ENCODE assay signal across 8 cellular contexts in genomic region chr6:159107451-159108260, GRCh38.
DNase-seq lines count a peak whose midpoint lies in the region; ATAC-seq and TF ChIP-seq lines count a peak whose summit lies in the region.

No MANE protein-coding gene starts in this region.

- H2AFZ ChIP-seq in HCT116 (ENCODE audit: low read depth, low read length, poor library complexity, severe bottlenecking), result peak overlapping the region; percentile 18

- TF ChIP-seq RAD21 in HCT116 (IDR thresholded peaks at IDR 0.05; ENCODE audit: low read depth), result no peak

- no peaks in the 10 kb centered on the region for H3K27me3 ChIP-seq in HCT116 (ENCODE audit: insufficient read depth, low read length)

- no peak for TF ChIP-seq POLR2A in HCT116 (IDR thresholded peaks at IDR 0.05; ENCODE audit: borderline replicate concordance, extremely low read depth, insufficient read depth, insufficient read length)

- no peaks in the 10 kb centered on the region for H3K27me3 Mint-ChIP-seq in T-helper 1 cell treated with Interleukin-12 subunit alpha and Interleukin-12 subunit beta and Interleukin-4 antibody, amounts not matched to agents 30 μg/mL and 1 μg/mL, for 36 hours (ENCODE audit: low read depth)

- peaks cover 52% of the 10 kb centered on the region for H3K4me1 Mint-ChIP-seq in T-helper 1 cell treated with Interleukin-12 subunit alpha and Interleukin-12 subunit beta and Interleukin-4 antibody, amounts not matched to agents 30 μg/mL and 1 μg/mL, for 36 hours (ENCODE audit: low read depth)

- RAD21 ChIA-PET in HCT116 (lab: Charles Lee; ENCODE audit: low non-redundant PET in 1 of 2, low total read pairs in 2 of 2, uncharacterized antibody in 2 of 2, unreplicated experiment in 2 of 2), result no interaction called here

- H3K9me2 ChIP-seq in HCT116 (ENCODE audit: insufficient read depth), result no peaks in the 10 kb centered on the region

- no peak overlapping the region for H3K27ac ChIP-seq in HCT116 (ENCODE audit: low read depth, low read length)
- H3K27ac ChIP-seq in coronary artery, result no peak overlapping the region

- no peak overlapping the region for H3K4me2 ChIP-seq in HCT116 (ENCODE audit: low read length)

- H3K9me3 ChIP-seq in HCT116 (ENCODE audit: control insufficient read depth in 1 of 2, insufficient read depth in 1 of 2, low read depth in 1 of 2, low read length in 2 of 2), result no peaks in the 10 kb centered on the region

- peak overlapping the region; percentile 75 for H3K4me3 Mint-ChIP-seq in T-helper 1 cell treated with Interleukin-12 subunit alpha and Interleukin-12 subunit beta and Interleukin-4 antibody, amounts not matched to agents 30 μg/mL and 1 μg/mL, for 36 hours

- no peak overlapping the region for H3K4me3 ChIP-seq in HCT116 (replicated peaks in 1 of 2; ENCODE audit: low read depth in 1 of 2, low read length in 2 of 2)
- H3K4me3 ChIP-seq in coronary artery, result no peak overlapping the region

- no peaks in the 10 kb centered on the region for H4K20me1 ChIP-seq in HCT116 (ENCODE audit: insufficient read depth)

- CTCF ChIA-PET in HCT116 (lab: Charles Lee), result interaction anchor here (1.0 to 1.5 kb wide), 4 partner anchors 27 to 128 kb away, joined by 3 to 5 read pairs (median 4); no protein-coding TSS in a partner anchor

- no peaks in the 10 kb centered on the region for H3K36me3 ChIP-seq in HCT116 (ENCODE audit: control insufficient read depth in 1 of 2, insufficient read depth in 2 of 2, low read length in 2 of 2)

- POLR2A ChIA-PET in HCT116 (lab: Charles Lee), result interaction anchor here (1.2 to 1.8 kb wide), 3 partner anchors 105 to 239 kb away, joined by 3 to 4 read pairs (median 3); no protein-coding TSS in a partner anchor

- no peaks in the 10 kb centered on the region for H3K36me3 Mint-ChIP-seq in T-helper 1 cell treated with Interleukin-12 subunit alpha and Interleukin-12 subunit beta and Interleukin-4 antibody, amounts not matched to agents 30 μg/mL and 1 μg/mL, for 36 hours (ENCODE audit: low read depth)

- TF ChIP-seq CTCF in HCT116 (IDR thresholded peaks at IDR 0.05 in 2 of 3, conservative IDR thresholded peaks at IDR 0.05 in 1 of 3; ENCODE audit: borderline replicate concordance in 1 of 3, insufficient read depth in 1 of 3, low read depth in 2 of 3, low read length in 2 of 3), result no peak
- TF ChIP-seq CTCF in coronary artery (IDR thresholded peaks at IDR 0.05), result no peak

- no peaks in the 10 kb centered on the region for H3K79me2 ChIP-seq in HCT116 (ENCODE audit: insufficient read depth, low read length)

- H3K9ac ChIP-seq in HCT116 (ENCODE audit: low read length), result no peak overlapping the region

- intact Hi-C loops in HCT116 (cut with micrococcal nuclease), result loop anchor here (10.0 kb wide), 1 partner anchor 343 kb away; no protein-coding TSS in a partner anchor

- H3K27ac Mint-ChIP-seq in T-helper 1 cell treated with Interleukin-12 subunit alpha and Interleukin-12 subunit beta and Interleukin-4 antibody, amounts not matched to agents 30 μg/mL and 1 μg/mL, for 36 hours, result peak overlapping the region; percentile 76

- peaks cover 3 to 39% of the 10 kb centered on the region in 2 experiments; a peak in 3 of 4 replicates for H3K4me1 ChIP-seq in HCT116 (ENCODE audit: control insufficient read depth in 1 of 2, insufficient read depth in 2 of 2, low read length in 2 of 2)

- ATAC-seq in HCT116, result no peak

- DNase-seq in HCT116 (ENCODE audit: low read depth, low spot score), result no peak
- peak; percentile 61 for DNase-seq in coronary artery (ENCODE audit: low spot score)
- peak; percentile 40 to 50 for DNase-seq in stimulated activated CD8-positive, alpha-beta memory T cell treated with anti-CD3 and anti-CD28 coated beads, Interleukin-7, amount 100 ng/mL, for 4 hours (ENCODE audit: low read depth in 2 of 2)
- DNase-seq in NCI-H510A (lab: John Stamatoyannopoulos, UW), result no peak
- no peak for DNase-seq in NCI-H446 (lab: John Stamatoyannopoulos, UW)
- DNase-seq in AG08396 (ENCODE audit: low spot score), result no peak
- no peak for DNase-seq in occipital lobe (lab: John Stamatoyannopoulos, UW)

- no TSS peak for BruUV-seq in HCT116 (replicated peaks; lab: Mats Ljungman, UMichigan)

- H3K9me3 Mint-ChIP-seq in T-helper 1 cell treated with Interleukin-12 subunit alpha and Interleukin-12 subunit beta and Interleukin-4 antibody, amounts not matched to agents 30 μg/mL and 1 μg/mL, for 36 hours, result no peaks in the 10 kb centered on the region

TF ChIP-seq in HCT116, 20 proteins besides CTCF, POLR2A, EP300 and RAD21:
- no peak for TF ChIP-seq JUND (IDR thresholded peaks at IDR 0.05)
- no peak for TF ChIP-seq ZNF274 (IDR thresholded peaks at IDR 0.05; ENCODE audit: low read depth, low read length)
- TF ChIP-seq CEBPB (IDR thresholded peaks at IDR 0.05; ENCODE audit: low read depth), result no peak
- no peak for TF ChIP-seq EZH2 (IDR thresholded peaks at IDR 0.05)
- no peak for TF ChIP-seq CBX3 (IDR thresholded peaks at IDR 0.05; ENCODE audit: low read depth)
- TF ChIP-seq POLR2AphosphoS5 (IDR thresholded peaks at IDR 0.05; ENCODE audit: low read depth, low read length), result no peak
- TF ChIP-seq EZH2phosphoT487 (IDR thresholded peaks at IDR 0.05; ENCODE audit: borderline replicate concordance), result no peak
- TF ChIP-seq YY1 (IDR thresholded peaks at IDR 0.05; ENCODE audit: extremely low read depth, insufficient replicate concordance, low read depth, low read length), result no peak
- no peak for TF ChIP-seq FOSL1 (IDR thresholded peaks at IDR 0.05; ENCODE audit: low read depth)
- TF ChIP-seq TCF7L2 (IDR thresholded peaks at IDR 0.05; ENCODE audit: borderline replicate concordance, extremely low read depth, insufficient read depth, insufficient read length), result no peak
- no peak for TF ChIP-seq SP1 (IDR thresholded peaks at IDR 0.05; ENCODE audit: low read depth)
- TF ChIP-seq ATF3 (IDR thresholded peaks at IDR 0.05), result no peak
- no peak for TF ChIP-seq SRF (IDR thresholded peaks at IDR 0.05; ENCODE audit: low read depth)
- TF ChIP-seq ZFX (IDR thresholded peaks at IDR 0.05), result no peak
- no peak for TF ChIP-seq ELF1 (IDR thresholded peaks at IDR 0.05; ENCODE audit: borderline replicate concordance, low read depth)
- TF ChIP-seq EGR1 (IDR thresholded peaks at IDR 0.05; ENCODE audit: low read depth), result no peak

Comparison
In these comparisons a context has a peak if more than half of its experiments do, and no peak if none do; other contexts are left out.
1. DNase-seq: peak in coronary artery (single experiment) and stimulated activated CD8-positive, alpha-beta memory T cell treated with anti-CD3 and anti-CD28 coated beads, Interleukin-7, amount 100 ng/mL, for 4 hours (2 of 2); none in HCT116 (single experiment), NCI-H510A (single experiment), NCI-H446 (0 of 2), AG08396 (single experiment) and occipital lobe (single experiment).